14 cellular contexts compared by ENCODE assay signal in genomic region chr17:6365187-6365943, GRCh38.
DNase-seq lines count a peak whose midpoint lies in the region; ATAC-seq and TF ChIP-seq lines count a peak whose summit lies in the region.
"Had no signal": no experiment of that assay in that cellular context is flagged by ENCODE, and none has a peak within 500 bp of the region (broad histone marks: within the 10 kb centered on the region; RNA-seq: fewer than 3 reads in every experiment).

No MANE protein-coding gene starts in this region.

- intact Hi-C loops in MCF 10A (cut with micrococcal nuclease): no loop called here
- intact Hi-C loops in breast epithelium (cut with DNase I; ENCODE audit: low total_unique reads): no loop called here
- intact Hi-C loops in Panc1 (cut with micrococcal nuclease; ENCODE audit: unreplicated experiment): no loop called here

- H3K4me1 ChIP-seq in breast epithelium (no peaks in the 10 kb centered on the region), Panc1 (ENCODE audit: control insufficient read depth, insufficient read depth, low read length) (no peaks in the 10 kb centered on the region)
- H3K4me1 ChIP-seq: gastroesophageal sphincter had no signal

- POLR2A ChIA-PET in MCF 10A (lab: Yijun Ruan, JAX): interaction anchor here (0.7 to 2.7 kb wide), 5 partner anchors 12 to 716 kb away, joined by 3 to 12 read pairs (median 3); no protein-coding TSS in a partner anchor
- POLR2A ChIA-PET in Panc1 (lab: Charles Lee): no interaction called here

- H3K9me3 ChIP-seq in breast epithelium (no peaks in the 10 kb centered on the region), Panc1 (ENCODE audit: control insufficient read depth, insufficient read depth, low read depth, low read length) (no peaks in the 10 kb centered on the region)
- H3K9me3 ChIP-seq: gastroesophageal sphincter had no signal

- no peak for TF ChIP-seq CTCF in MCF 10A (IDR thresholded peaks at IDR 0.05; ENCODE audit: unreplicated experiment)
- TF ChIP-seq CTCF in breast epithelium (IDR thresholded peaks at IDR 0.05): no peak
- TF ChIP-seq CTCF in Panc1 (IDR thresholded peaks at IDR 0.05): no peak
- no peak for TF ChIP-seq CTCF in fibroblast of mammary gland (conservative IDR thresholded peaks at IDR 0.05; ENCODE audit: control insufficient read depth, insufficient read depth, low read depth, low read length)

- DNase-seq in MCF 10A (ENCODE audit: unreplicated experiment) (peak; percentile 92), breast epithelium (ENCODE audit: low spot score in 2 of 2) (no peak), Panc1 (ENCODE audit: low read depth, low spot score) (peak; percentile 64), fibroblast of mammary gland (ENCODE audit: low read depth) (peak; percentile 24), NCI-H1092 treated with DMSO at 0.1 percent for 48 hours (lab: John Stamatoyannopoulos, UW) (no peak)
- DNase-seq: activated CD4-positive, alpha-beta memory T cell treated with anti-CD3 and anti-CD28 coated beads for 36 hours; activated naive CD4-positive, alpha-beta T cell; DMS53; T-helper 2 cell; trophoblast cell had no signal

- H3K4me1 Mint-ChIP-seq in MCF 10A (ENCODE audit: insufficient read depth, unreplicated experiment): peaks cover 21% of the 10 kb centered on the region

- H3K36me3 ChIP-seq in breast epithelium (no peaks in the 10 kb centered on the region), Panc1 (ENCODE audit: control insufficient read depth, insufficient read depth, low read length) (no peaks in the 10 kb centered on the region)
- H3K36me3 ChIP-seq: gastroesophageal sphincter had no signal

- H3K27ac ChIP-seq in breast epithelium (no peak overlapping the region), Panc1 (ENCODE audit: low read length) (no peak overlapping the region)
- H3K27ac ChIP-seq: gastroesophageal sphincter had no signal

- peaks cover 4% of the 10 kb centered on the region for H3K27me3 Mint-ChIP-seq in MCF 10A (ENCODE audit: insufficient read depth, unreplicated experiment)

- H3K36me3 Mint-ChIP-seq in MCF 10A (ENCODE audit: insufficient read depth, unreplicated experiment): peaks cover 7% of the 10 kb centered on the region
- H3K36me3 Mint-ChIP-seq: activated CD4-positive, alpha-beta memory T cell treated with anti-CD3 and anti-CD28 coated beads for 36 hours had no signal

- peak overlapping the region; percentile 76 for H3K27ac Mint-ChIP-seq in MCF 10A (ENCODE audit: low read depth, unreplicated experiment)
- H3K27ac Mint-ChIP-seq: activated CD4-positive, alpha-beta memory T cell treated with anti-CD3 and anti-CD28 coated beads for 36 hours had no signal

- H3K4me3 Mint-ChIP-seq in MCF 10A (ENCODE audit: unreplicated experiment): no peak overlapping the region
- H3K4me3 Mint-ChIP-seq: activated CD4-positive, alpha-beta memory T cell treated with anti-CD3 and anti-CD28 coated beads for 36 hours had no signal

- no peaks in the 10 kb centered on the region for H3K9me3 Mint-ChIP-seq in MCF 10A (ENCODE audit: unreplicated experiment)
- H3K9me3 Mint-ChIP-seq: activated CD4-positive, alpha-beta memory T cell treated with anti-CD3 and anti-CD28 coated beads for 36 hours had no signal

- H3K4me3 ChIP-seq in breast epithelium: no peak overlapping the region
- no peak overlapping the region for H3K4me3 ChIP-seq in Panc1 (ENCODE audit: low read depth in 2 of 2, low read length in 2 of 2)
- H3K4me3 ChIP-seq in fibroblast of mammary gland (ENCODE audit: control insufficient read depth, low read depth, low read length): no peak overlapping the region
- H3K4me3 ChIP-seq: gastroesophageal sphincter had no signal

- no peak for TF ChIP-seq POLR2A in breast epithelium (IDR thresholded peaks at IDR 0.05)

- H3K27me3 ChIP-seq in breast epithelium (no peaks in the 10 kb centered on the region), Panc1 (ENCODE audit: control insufficient read depth, insufficient read depth, low read length) (peaks cover 2% of the 10 kb centered on the region)

- CTCF ChIA-PET in MCF 10A (lab: Yijun Ruan, JAX) (interaction anchor here (0.7 kb wide), 1 partner anchor 116 kb away, joined by 3 read pairs; no protein-coding TSS in a partner anchor), Panc1 (lab: Charles Lee) (no interaction called here)

- in situ Hi-C loops in Panc1 (cut with HindIII; ENCODE audit: low pct_unique_long_range_greater_than_20kb, low sequenced_read_pairs): no loop called here

- no peak for ATAC-seq in Panc1
- no peak for ATAC-seq in HG02763 (IDR thresholded peaks at IDR 0.05; ENCODE audit: unreplicated experiment)
- no peak for ATAC-seq in GM21576 (IDR thresholded peaks at IDR 0.05; ENCODE audit: unreplicated experiment)
- no peak for ATAC-seq in GM19035 (IDR thresholded peaks at IDR 0.05; ENCODE audit: unreplicated experiment)
- ATAC-seq: gastroesophageal sphincter had no signal

- no TSS peak for BruUV-seq in MCF 10A (replicated peaks; lab: Mats Ljungman, UMichigan)
- no TSS peak for BruUV-seq in Panc1 (replicated peaks; lab: Mats Ljungman, UMichigan)

Comparison
In these comparisons a context has a peak if more than half of its experiments do, and no peak if none do; other contexts are left out.
1. DNase-seq: peak in MCF 10A (single experiment), Panc1 (single experiment) and fibroblast of mammary gland (single experiment); none in breast epithelium (0 of 2) and NCI-H1092 treated with DMSO at 0.1 percent for 48 hours (single experiment).